ENCODE assay signal across 8 cellular contexts in genomic region chr12:12803186-12803585, GRCh38. TPM values are rescaled to one million over a fixed set of nuclear protein-coding genes. Genes with fewer than 3 reads are reported as not detected.
A peak's percentile ranks its signal among the peaks of the same experiment; 100 is the strongest.
DNase-seq lines count a peak whose midpoint lies in the region; ATAC-seq and TF ChIP-seq lines count a peak whose summit lies in the region.

No MANE protein-coding gene starts in this region.

- H3K36me3 ChIP-seq in left ventricle myocardium inferior = no peaks in the 10 kb centered on the region

- H3K9me3 ChIP-seq in left ventricle myocardium inferior (replicated peaks) = no peaks in the 10 kb centered on the region

- peak overlapping the region; percentile 21 for H3K27ac ChIP-seq in left ventricle myocardium inferior (replicated peaks)

- no peaks in the 10 kb centered on the region for H3K27me3 Mint-ChIP-seq in activated naive CD4-positive, alpha-beta T cell treated with anti-CD3 and anti-CD28 coated beads for 36 hours (ENCODE audit: low read depth)

- intact Hi-C loops in activated naive CD4-positive, alpha-beta T cell treated with anti-CD3 and anti-CD28 coated beads for 36 hours (cut with micrococcal nuclease) = no loop called here
- intact Hi-C loops in left ventricle myocardium inferior (cut with micrococcal nuclease) = no loop called here

- H3K9me3 Mint-ChIP-seq in activated naive CD4-positive, alpha-beta T cell treated with anti-CD3 and anti-CD28 coated beads for 36 hours = no peaks in the 10 kb centered on the region

- H3K36me3 Mint-ChIP-seq in activated naive CD4-positive, alpha-beta T cell treated with anti-CD3 and anti-CD28 coated beads for 36 hours (ENCODE audit: low read depth) = no peaks in the 10 kb centered on the region

- no peak overlapping the region for H3K4me3 ChIP-seq in left ventricle myocardium inferior

- CTCF ChIA-PET in activated naive CD4-positive, alpha-beta T cell treated with anti-CD3 and anti-CD28 coated beads for 36 hours (lab: Charles Lee) = interaction anchor here (0.7 to 5.3 kb wide), 3 partner anchors 10 to 60 kb away, joined by 4 to 36 read pairs (median 6); partner anchors contain the start of gene DDX47

- DNase-seq in CD1c-positive myeloid dendritic cell (ENCODE audit: extremely low spot score) (peak; percentile 78), NOMO-1 treated with dmso at 0.1 percent for 144 hours (lab: John Stamatoyannopoulos, UW; ENCODE audit: unreplicated experiment) (peak; percentile 34), left ventricle myocardium inferior (no peak), NCI-H82 (lab: John Stamatoyannopoulos, UW) (no peak)
- DNase-seq in activated naive CD4-positive, alpha-beta T cell treated with anti-CD3 and anti-CD28 coated beads for 36 hours = peak; percentile 61
- DNase-seq in stimulated activated CD4-positive, alpha-beta T cell treated with anti-CD3 and anti-CD28 coated beads, Interleukin-4, amount 100 ng/mL, for 24 hours = peak; percentile 54

- H3K27me3 ChIP-seq in left ventricle myocardium inferior (ENCODE audit: low read depth) = no peaks in the 10 kb centered on the region

- ATAC-seq in GM19324 (IDR thresholded peaks at IDR 0.05; ENCODE audit: low FRiP score, unreplicated experiment) (peak; percentile 79), HG03108 (IDR thresholded peaks at IDR 0.05; ENCODE audit: unreplicated experiment) (peak; percentile 83)

- H3K4me1 Mint-ChIP-seq in activated naive CD4-positive, alpha-beta T cell treated with anti-CD3 and anti-CD28 coated beads for 36 hours (ENCODE audit: low read depth) = peaks cover 53% of the 10 kb centered on the region

- TF ChIP-seq CTCF in left ventricle myocardium inferior (IDR thresholded peaks at IDR 0.05; ENCODE audit: borderline replicate concordance) = no peak

- H3K4me3 Mint-ChIP-seq in activated naive CD4-positive, alpha-beta T cell treated with anti-CD3 and anti-CD28 coated beads for 36 hours = no peak overlapping the region

- peaks cover 40% of the 10 kb centered on the region for H3K4me1 ChIP-seq in left ventricle myocardium inferior

- H3K27ac Mint-ChIP-seq in activated naive CD4-positive, alpha-beta T cell treated with anti-CD3 and anti-CD28 coated beads for 36 hours = no peak overlapping the region

RNA-seq across cellular contexts. Expression of gene DDX47, which starts 10.0 kb away (rescaled TPM):
- total RNA-seq in activated naive CD4-positive, alpha-beta T cell treated with anti-CD3 and anti-CD28 coated beads for 36 hours = 10 to 100 TPM; 86.6 to 87.3 TPM
- 26.7 TPM for total RNA-seq in left ventricle myocardium inferior

RNA-seq across cellular contexts. Expression of gene APOLD1, which starts 17.7 kb away (rescaled TPM):
- 1 to 10 TPM in 1 of 2 experiments, under 1 TPM in 1; 0.88 to 1.3 TPM for total RNA-seq in activated naive CD4-positive, alpha-beta T cell treated with anti-CD3 and anti-CD28 coated beads for 36 hours
- 22.0 TPM for total RNA-seq in left ventricle myocardium inferior

Comparison
In these comparisons a context has a peak if more than half of its experiments do, and no peak if none do; other contexts are left out.
1. DNase-seq: peak in CD1c-positive myeloid dendritic cell (single experiment), NOMO-1 treated with dmso at 0.1 percent for 144 hours (single experiment), activated naive CD4-positive, alpha-beta T cell treated with anti-CD3 and anti-CD28 coated beads for 36 hours (single experiment) and stimulated activated CD4-positive, alpha-beta T cell treated with anti-CD3 and anti-CD28 coated beads, Interleukin-4, amount 100 ng/mL, for 24 hours (single experiment); none in left ventricle myocardium inferior (single experiment) and NCI-H82 (single experiment).
2. RNA of gene APOLD1, which starts 17.7 kb away (total RNA-seq): 22.0 TPM in left ventricle myocardium inferior (single experiment); 0.88 to 1.3 TPM in activated naive CD4-positive, alpha-beta T cell treated with anti-CD3 and anti-CD28 coated beads for 36 hours; every median in the first group is over 10 times any median in the second.